ENCODE assay signal across 14 cellular contexts in genomic region chr11:70625051-70625450, GRCh38.
DNase-seq lines count a peak whose midpoint lies in the region; TF ChIP-seq lines count a peak whose summit lies in the region.
"Had no signal": no experiment of that assay in that cellular context is flagged by ENCODE, and none has a peak within 500 bp of the region (broad histone marks: within the 10 kb centered on the region; RNA-seq: fewer than 3 reads in every experiment).

No MANE protein-coding gene starts in this region.

- H2BK120ac ChIP-seq in neuronal stem cell (ENCODE audit: low read depth, low read length) = no peak overlapping the region

- no peak overlapping the region for H3K23ac ChIP-seq in neuronal stem cell (ENCODE audit: low read depth, low read length, poor library complexity)

- no peak for TF ChIP-seq CTCF in right atrium auricular region (IDR thresholded peaks at IDR 0.05)
- TF ChIP-seq CTCF in vagina (IDR thresholded peaks at IDR 0.05) = no peak

- no peak overlapping the region for H3K9ac ChIP-seq in neuronal stem cell (ENCODE audit: low read depth, low read length, poor library complexity)

- H4K8ac ChIP-seq in neuronal stem cell (ENCODE audit: low read depth, low read length) = no peak overlapping the region

- no peak overlapping the region for H2BK12ac ChIP-seq in neuronal stem cell (ENCODE audit: low read length)

- H2BK5ac ChIP-seq in neuronal stem cell (ENCODE audit: low read length) = no peak overlapping the region

- no peak overlapping the region for H3K4me2 ChIP-seq in neuronal stem cell (ENCODE audit: insufficient read depth, low read length, poor library complexity, severe bottlenecking)
- H3K4me2 ChIP-seq: GM23338 had no signal

- H3K9me3 ChIP-seq in neuronal stem cell (replicated peaks in 1 of 2; ENCODE audit: control insufficient read depth in 2 of 2, insufficient read depth in 1 of 2, low read depth in 1 of 2, low read length in 2 of 2) (peaks cover 2 to 3% of the 10 kb centered on the region in 2 donors), right atrium auricular region (no peaks in the 10 kb centered on the region), vagina (no peaks in the 10 kb centered on the region)
- H3K9me3 ChIP-seq: BE2C had no signal

- no peak overlapping the region for H2BK15ac ChIP-seq in neuronal stem cell (ENCODE audit: low read length)

- peaks cover 3% of the 10 kb centered on the region for H3K79me1 ChIP-seq in neuronal stem cell (ENCODE audit: low read depth, low read length)

- H3K27ac ChIP-seq in caudate nucleus (ENCODE audit: low read depth, low read length) (peak overlapping the region; percentile 50), layer of hippocampus (ENCODE audit: low read depth, low read length) (peak overlapping the region; percentile 65), neuronal stem cell (replicated peaks; ENCODE audit: low read length) (no peak overlapping the region), right atrium auricular region (no peak overlapping the region), vagina (no peak overlapping the region)

- no peak overlapping the region for H4K91ac ChIP-seq in neuronal stem cell (ENCODE audit: low read depth, low read length, poor library complexity)

- no peak for DNase-seq in caudate nucleus (lab: John Stamatoyannopoulos, UW)
- DNase-seq in neuronal stem cell (ENCODE audit: low spot score) = no peak
- DNase-seq in NK-92 (lab: John Stamatoyannopoulos, UW; ENCODE audit: unreplicated experiment) = no peak
- DNase-seq in right atrium auricular region (ENCODE audit: low spot score) = no peak
- DNase-seq in NCI-H2107 treated with DMSO at 0.1 percent for 48 hours (lab: John Stamatoyannopoulos, UW; ENCODE audit: unreplicated experiment) = no peak
- no peak for DNase-seq in vagina (ENCODE audit: extremely low spot score in 2 of 2)
- DNase-seq: ACHN; BE2C; Caco-2; CD4-positive, alpha-beta T cell; HFFc6; IMR-90 had no signal

- H3K27me3 ChIP-seq in layer of hippocampus (ENCODE audit: control insufficient read depth, insufficient read depth, low read length) (no peaks in the 10 kb centered on the region), neuronal stem cell (ENCODE audit: control insufficient read depth in 3 of 3, insufficient read depth in 3 of 3, low read depth in 1 of 3, low read length in 3 of 3) (no peaks in the 10 kb centered on the region), right atrium auricular region (no peaks in the 10 kb centered on the region), vagina (no peaks in the 10 kb centered on the region)
- H3K27me3 ChIP-seq: BE2C had no signal

- H3K4me1 ChIP-seq in neuronal stem cell (ENCODE audit: control insufficient read depth in 2 of 2, insufficient read depth in 1 of 2, low read depth in 1 of 2, low read length in 2 of 2) (peaks cover 9 to 29% of the 10 kb centered on the region in 2 donors), right atrium auricular region (peaks cover 0 to 7% of the 10 kb centered on the region in 2 donors), vagina (peaks cover 8% of the 10 kb centered on the region)
- H3K4me1 ChIP-seq: Caco-2 had no signal

- no peak overlapping the region for H2AK5ac ChIP-seq in neuronal stem cell (ENCODE audit: low read depth, low read length)

- H3K36me3 ChIP-seq in neuronal stem cell (replicated peaks in 1 of 2; ENCODE audit: control insufficient read depth in 2 of 2, insufficient read depth in 2 of 2, low read length in 2 of 2) (no peaks in the 10 kb centered on the region), right atrium auricular region (no peaks in the 10 kb centered on the region), vagina (no peaks in the 10 kb centered on the region)
- H3K36me3 ChIP-seq: BE2C had no signal

- H3K18ac ChIP-seq in neuronal stem cell (ENCODE audit: low read length) = peak overlapping the region; percentile 23

- intact Hi-C loops in vagina (cut with DNase I) = no loop called here

- no peak for TF ChIP-seq POLR2A in vagina (IDR thresholded peaks at IDR 0.05)

- H3K14ac ChIP-seq in neuronal stem cell (ENCODE audit: low read length) = no peak overlapping the region

- no peak overlapping the region for H3K4me3 ChIP-seq in neuronal stem cell (ENCODE audit: low read length in 2 of 2)
- no peak overlapping the region for H3K4me3 ChIP-seq in right atrium auricular region
- H3K4me3 ChIP-seq in vagina = no peak overlapping the region
- H3K4me3 ChIP-seq: GM23338 had no signal

- no peak overlapping the region for H3K4ac ChIP-seq in neuronal stem cell (ENCODE audit: low read length)

- H2AFZ ChIP-seq in neuronal stem cell (ENCODE audit: low read length) = no peak overlapping the region
- H2AFZ ChIP-seq: GM23338 had no signal

- WGBS in neuronal stem cell (ENCODE audit: extremely low coverage in 2 of 2, insufficient read length in 2 of 2, insufficient replicate concordance in 1 of 2), 2 donors = no CpG with 5 or more reads among the region's 7 CpGs

Comparison
In these comparisons a context has a peak if more than half of its experiments do, and no peak if none do; other contexts are left out.
1. H3K27ac ChIP-seq: peak in caudate nucleus (single experiment) and layer of hippocampus (single experiment); none in neuronal stem cell (single experiment), right atrium auricular region (0 of 2) and vagina (single experiment).